ENCODE assay signal across 1 cellular context in the genomic region with DNA sequence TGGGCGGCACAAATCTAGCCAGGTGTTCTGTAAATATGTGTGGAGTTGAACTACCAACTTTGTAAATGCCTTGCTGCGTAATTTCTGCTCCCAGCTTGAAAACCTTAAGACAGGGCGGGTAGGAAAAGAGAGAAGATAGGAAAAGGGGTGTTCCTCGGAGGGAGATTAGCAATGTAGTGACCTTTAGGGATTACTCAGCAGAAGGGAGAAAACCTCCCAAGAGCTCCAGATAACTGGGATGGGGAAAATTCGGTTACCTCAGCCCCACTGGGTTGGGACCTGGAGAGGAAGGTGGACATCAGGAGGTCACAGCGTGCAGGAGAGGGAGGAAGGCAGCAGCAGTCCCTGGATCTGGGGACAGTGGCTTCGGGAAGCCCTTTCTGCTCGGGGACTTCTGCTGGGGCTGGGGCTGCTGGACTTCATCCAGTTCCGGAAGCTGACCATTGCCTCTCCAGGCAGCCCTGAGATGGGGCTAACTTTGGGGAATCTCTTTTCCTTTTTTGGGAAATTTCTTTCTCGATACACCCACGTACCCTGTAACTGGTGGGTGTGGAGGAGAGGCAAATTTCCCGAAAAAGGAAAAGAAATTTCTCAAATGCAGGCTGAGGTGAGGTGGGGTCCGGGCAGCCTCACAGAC.
TF ChIP-seq lines count a peak whose summit lies in the region.

No MANE protein-coding gene starts in this region.

TF ChIP-seq in WTC11, 78 proteins besides CTCF, POLR2A, EP300 and RAD21 (continued from another document):
- TF ChIP-seq, protein P1, sequence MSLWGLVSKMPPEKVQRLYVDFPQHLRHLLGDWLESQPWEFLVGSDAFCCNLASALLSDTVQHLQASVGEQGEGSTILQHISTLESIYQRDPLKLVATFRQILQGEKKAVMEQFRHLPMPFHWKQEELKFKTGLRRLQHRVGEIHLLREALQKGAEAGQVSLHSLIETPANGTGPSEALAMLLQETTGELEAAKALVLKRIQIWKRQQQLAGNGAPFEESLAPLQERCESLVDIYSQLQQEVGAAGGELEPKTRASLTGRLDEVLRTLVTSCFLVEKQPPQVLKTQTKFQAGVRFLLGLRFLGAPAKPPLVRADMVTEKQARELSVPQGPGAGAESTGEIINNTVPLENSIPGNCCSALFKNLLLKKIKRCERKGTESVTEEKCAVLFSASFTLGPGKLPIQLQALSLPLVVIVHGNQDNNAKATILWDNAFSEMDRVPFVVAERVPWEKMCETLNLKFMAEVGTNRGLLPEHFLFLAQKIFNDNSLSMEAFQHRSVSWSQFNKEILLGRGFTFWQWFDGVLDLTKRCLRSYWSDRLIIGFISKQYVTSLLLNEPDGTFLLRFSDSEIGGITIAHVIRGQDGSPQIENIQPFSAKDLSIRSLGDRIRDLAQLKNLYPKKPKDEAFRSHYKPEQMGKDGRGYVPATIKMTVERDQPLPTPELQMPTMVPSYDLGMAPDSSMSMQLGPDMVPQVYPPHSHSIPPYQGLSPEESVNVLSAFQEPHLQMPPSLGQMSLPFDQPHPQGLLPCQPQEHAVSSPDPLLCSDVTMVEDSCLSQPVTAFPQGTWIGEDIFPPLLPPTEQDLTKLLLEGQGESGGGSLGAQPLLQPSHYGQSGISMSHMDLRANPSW (CRISPR knock-in tag; conservative IDR thresholded peaks at IDR 0.05; ENCODE audit: low read depth) = no peak
- TF ChIP-seq, protein P2, sequence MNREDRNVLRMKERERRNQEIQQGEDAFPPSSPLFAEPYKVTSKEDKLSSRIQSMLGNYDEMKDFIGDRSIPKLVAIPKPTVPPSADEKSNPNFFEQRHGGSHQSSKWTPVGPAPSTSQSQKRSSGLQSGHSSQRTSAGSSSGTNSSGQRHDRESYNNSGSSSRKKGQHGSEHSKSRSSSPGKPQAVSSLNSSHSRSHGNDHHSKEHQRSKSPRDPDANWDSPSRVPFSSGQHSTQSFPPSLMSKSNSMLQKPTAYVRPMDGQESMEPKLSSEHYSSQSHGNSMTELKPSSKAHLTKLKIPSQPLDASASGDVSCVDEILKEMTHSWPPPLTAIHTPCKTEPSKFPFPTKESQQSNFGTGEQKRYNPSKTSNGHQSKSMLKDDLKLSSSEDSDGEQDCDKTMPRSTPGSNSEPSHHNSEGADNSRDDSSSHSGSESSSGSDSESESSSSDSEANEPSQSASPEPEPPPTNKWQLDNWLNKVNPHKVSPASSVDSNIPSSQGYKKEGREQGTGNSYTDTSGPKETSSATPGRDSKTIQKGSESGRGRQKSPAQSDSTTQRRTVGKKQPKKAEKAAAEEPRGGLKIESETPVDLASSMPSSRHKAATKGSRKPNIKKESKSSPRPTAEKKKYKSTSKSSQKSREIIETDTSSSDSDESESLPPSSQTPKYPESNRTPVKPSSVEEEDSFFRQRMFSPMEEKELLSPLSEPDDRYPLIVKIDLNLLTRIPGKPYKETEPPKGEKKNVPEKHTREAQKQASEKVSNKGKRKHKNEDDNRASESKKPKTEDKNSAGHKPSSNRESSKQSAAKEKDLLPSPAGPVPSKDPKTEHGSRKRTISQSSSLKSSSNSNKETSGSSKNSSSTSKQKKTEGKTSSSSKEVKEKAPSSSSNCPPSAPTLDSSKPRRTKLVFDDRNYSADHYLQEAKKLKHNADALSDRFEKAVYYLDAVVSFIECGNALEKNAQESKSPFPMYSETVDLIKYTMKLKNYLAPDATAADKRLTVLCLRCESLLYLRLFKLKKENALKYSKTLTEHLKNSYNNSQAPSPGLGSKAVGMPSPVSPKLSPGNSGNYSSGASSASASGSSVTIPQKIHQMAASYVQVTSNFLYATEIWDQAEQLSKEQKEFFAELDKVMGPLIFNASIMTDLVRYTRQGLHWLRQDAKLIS (CRISPR knock-in tag; IDR thresholded peaks at IDR 0.05; ENCODE audit: borderline replicate concordance) = no peak
- TF ChIP-seq, protein P3, sequence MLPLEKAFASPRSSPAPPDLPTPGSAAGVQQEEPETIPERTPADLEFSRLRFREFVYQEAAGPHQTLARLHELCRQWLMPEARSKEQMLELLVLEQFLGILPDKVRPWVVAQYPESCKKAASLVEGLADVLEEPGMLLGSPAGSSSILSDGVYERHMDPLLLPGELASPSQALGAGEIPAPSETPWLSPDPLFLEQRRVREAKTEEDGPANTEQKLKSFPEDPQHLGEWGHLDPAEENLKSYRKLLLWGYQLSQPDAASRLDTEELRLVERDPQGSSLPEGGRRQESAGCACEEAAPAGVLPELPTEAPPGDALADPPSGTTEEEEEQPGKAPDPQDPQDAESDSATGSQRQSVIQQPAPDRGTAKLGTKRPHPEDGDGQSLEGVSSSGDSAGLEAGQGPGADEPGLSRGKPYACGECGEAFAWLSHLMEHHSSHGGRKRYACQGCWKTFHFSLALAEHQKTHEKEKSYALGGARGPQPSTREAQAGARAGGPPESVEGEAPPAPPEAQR (CRISPR knock-in tag; IDR thresholded peaks at IDR 0.05) = no peak
- TF ChIP-seq TP53 (CRISPR knock-in tag; IDR thresholded peaks at IDR 0.05) = no peak
- TF ChIP-seq ESRRA (CRISPR knock-in tag; IDR thresholded peaks at IDR 0.05; ENCODE audit: borderline replicate concordance) = no peak
- TF ChIP-seq, protein P4, sequence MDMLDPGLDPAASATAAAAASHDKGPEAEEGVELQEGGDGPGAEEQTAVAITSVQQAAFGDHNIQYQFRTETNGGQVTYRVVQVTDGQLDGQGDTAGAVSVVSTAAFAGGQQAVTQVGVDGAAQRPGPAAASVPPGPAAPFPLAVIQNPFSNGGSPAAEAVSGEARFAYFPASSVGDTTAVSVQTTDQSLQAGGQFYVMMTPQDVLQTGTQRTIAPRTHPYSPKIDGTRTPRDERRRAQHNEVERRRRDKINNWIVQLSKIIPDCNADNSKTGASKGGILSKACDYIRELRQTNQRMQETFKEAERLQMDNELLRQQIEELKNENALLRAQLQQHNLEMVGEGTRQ (CRISPR knock-in tag; IDR thresholded peaks at IDR 0.05) = no peak
- no peak for TF ChIP-seq ATF1 (CRISPR knock-in tag; IDR thresholded peaks at IDR 0.05)
- TF ChIP-seq, protein P5, sequence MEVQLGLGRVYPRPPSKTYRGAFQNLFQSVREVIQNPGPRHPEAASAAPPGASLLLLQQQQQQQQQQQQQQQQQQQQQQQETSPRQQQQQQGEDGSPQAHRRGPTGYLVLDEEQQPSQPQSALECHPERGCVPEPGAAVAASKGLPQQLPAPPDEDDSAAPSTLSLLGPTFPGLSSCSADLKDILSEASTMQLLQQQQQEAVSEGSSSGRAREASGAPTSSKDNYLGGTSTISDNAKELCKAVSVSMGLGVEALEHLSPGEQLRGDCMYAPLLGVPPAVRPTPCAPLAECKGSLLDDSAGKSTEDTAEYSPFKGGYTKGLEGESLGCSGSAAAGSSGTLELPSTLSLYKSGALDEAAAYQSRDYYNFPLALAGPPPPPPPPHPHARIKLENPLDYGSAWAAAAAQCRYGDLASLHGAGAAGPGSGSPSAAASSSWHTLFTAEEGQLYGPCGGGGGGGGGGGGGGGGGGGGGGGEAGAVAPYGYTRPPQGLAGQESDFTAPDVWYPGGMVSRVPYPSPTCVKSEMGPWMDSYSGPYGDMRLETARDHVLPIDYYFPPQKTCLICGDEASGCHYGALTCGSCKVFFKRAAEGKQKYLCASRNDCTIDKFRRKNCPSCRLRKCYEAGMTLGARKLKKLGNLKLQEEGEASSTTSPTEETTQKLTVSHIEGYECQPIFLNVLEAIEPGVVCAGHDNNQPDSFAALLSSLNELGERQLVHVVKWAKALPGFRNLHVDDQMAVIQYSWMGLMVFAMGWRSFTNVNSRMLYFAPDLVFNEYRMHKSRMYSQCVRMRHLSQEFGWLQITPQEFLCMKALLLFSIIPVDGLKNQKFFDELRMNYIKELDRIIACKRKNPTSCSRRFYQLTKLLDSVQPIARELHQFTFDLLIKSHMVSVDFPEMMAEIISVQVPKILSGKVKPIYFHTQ (CRISPR knock-in tag; IDR thresholded peaks at IDR 0.05) = no peak
TF ChIP-seq in WTC11: peak in this region for 0.
